Comparison of ENCODE assay signal across 29 cellular contexts in the genomic region with DNA sequence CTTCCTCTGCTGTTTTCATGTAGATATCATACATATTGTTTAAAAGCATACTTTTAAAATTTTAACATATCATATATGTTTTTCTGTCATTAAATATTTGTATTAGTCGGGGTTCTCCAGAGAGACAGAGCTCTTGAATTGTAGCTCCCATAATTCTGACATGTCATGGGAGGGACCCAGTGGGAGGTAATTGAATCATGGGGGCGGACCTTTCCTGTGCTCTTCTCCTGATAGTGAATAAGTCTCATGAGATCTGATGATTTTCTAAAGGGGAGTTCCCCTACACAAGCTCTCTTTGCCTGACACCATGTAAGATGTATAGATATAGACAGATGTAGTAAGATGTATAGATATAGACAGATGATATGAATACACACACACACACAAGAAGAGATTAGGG.
"Had no signal": no experiment of that assay in that cellular context is flagged by ENCODE, and none has a peak within 500 bp of the region (broad histone marks: within the 10 kb centered on the region; RNA-seq: fewer than 3 reads in every experiment).

No MANE protein-coding gene starts in this region.

- H3K27ac Mint-ChIP-seq: activated B cell treated with CpG ODN at 0.5 μM for 24 hours; activated CD8-positive, alpha-beta T cell treated with anti-CD3 and anti-CD28 coated beads for 36 hours; activated naive CD8-positive, alpha-beta T cell; activated T-helper 17 cell treated with anti-CD3 and anti-CD28 coated beads, Interleukin-2, amount 50 U/mL, for 72 hours; brain; effector memory CD8-positive, alpha-beta T cell; T-helper 17 cell; T-helper 2 cell treated with Interferon-gamma antibody and Interleukin-4, amounts not matched to agents 5 μg/mL and 100 μg/mL, for 36 hours had no signal

- H3K27me3 ChIP-seq: ascending aorta, esophagus squamous epithelium, gastroesophageal sphincter had no signal

- H3K9me3 Mint-ChIP-seq: activated B cell treated with CpG ODN at 0.5 μM for 24 hours; activated CD8-positive, alpha-beta T cell treated with anti-CD3 and anti-CD28 coated beads for 36 hours; activated T-cell treated with anti-CD3 and anti-CD28 coated beads, Interleukin-2, amount 50 U/mL, for 4 hours; activated T-helper 17 cell treated with anti-CD3 and anti-CD28 coated beads, Interleukin-2, amount 50 U/mL, for 72 hours; brain; central memory CD8-positive, alpha-beta T cell; effector memory CD8-positive, alpha-beta T cell; T-helper 2 cell treated with Interferon-gamma antibody and Interleukin-4, amounts not matched to agents 5 μg/mL and 100 μg/mL, for 36 hours had no signal

- H3K9me3 ChIP-seq: ascending aorta, esophagus squamous epithelium, gastroesophageal sphincter had no signal

- H3K4me3 ChIP-seq: ascending aorta, esophagus squamous epithelium, gastroesophageal sphincter had no signal

- H3K4me3 Mint-ChIP-seq: activated B cell treated with CpG ODN at 0.5 μM for 24 hours; activated CD8-positive, alpha-beta T cell treated with anti-CD3 and anti-CD28 coated beads for 36 hours; activated naive CD8-positive, alpha-beta T cell; activated T-cell treated with anti-CD3 and anti-CD28 coated beads, Interleukin-2, amount 50 U/mL, for 4 hours; activated T-helper 17 cell treated with anti-CD3 and anti-CD28 coated beads, Interleukin-2, amount 50 U/mL, for 72 hours; brain; central memory CD8-positive, alpha-beta T cell; effector memory CD8-positive, alpha-beta T cell; T-helper 17 cell; T-helper 2 cell treated with Interferon-gamma antibody and Interleukin-4, amounts not matched to agents 5 μg/mL and 100 μg/mL, for 36 hours had no signal

- H3K36me3 Mint-ChIP-seq: activated naive CD8-positive, alpha-beta T cell; brain had no signal

- H3K4me1 Mint-ChIP-seq: activated B cell treated with CpG ODN at 0.5 μM for 24 hours; activated T-helper 17 cell treated with anti-CD3 and anti-CD28 coated beads, Interleukin-2, amount 50 U/mL, for 72 hours; brain; central memory CD8-positive, alpha-beta T cell; T-helper 17 cell had no signal

- DNase-seq: activated B cell treated with CpG ODN at 0.5 μM for 24 hours; activated CD4-positive, alpha-beta T cell treated with anti-CD3 and anti-CD28 coated beads for 48 hours; activated CD4-positive, alpha-beta T cell treated with anti-CD3 and anti-CD28 coated beads, Interleukin-2, amount 50 U/mL, for 1 hour; activated CD4-positive, alpha-beta T cell treated with anti-CD3 and anti-CD28 coated beads, Interleukin-2, amount 50 U/mL, for 48 hours; activated CD8-positive, alpha-beta memory T cell treated with anti-CD3 and anti-CD28 coated beads for 24 hours; activated CD8-positive, alpha-beta T cell treated with anti-CD3 and anti-CD28 coated beads for 36 hours; activated effector memory CD4-positive, alpha-beta T cell treated with Interleukin-2 at 50 U/mL for 16 hours; activated gamma-delta T cell treated with Interleukin-2 at 50 U/mL for 16 hours; activated naive CD4-positive, alpha-beta T cell treated with anti-CD3 and anti-CD28 coated beads, Interleukin-2, amount 50 U/mL, for 16 hours; activated naive CD4-positive, alpha-beta T cell treated with Interleukin-2 at 50 U/mL for 16 hours; activated T-cell treated with anti-CD3 and anti-CD28 coated beads, Interleukin-2, amount 50 U/mL, for 4 hours; cortex of kidney; dermis blood vessel endothelial cell; effector CD4-positive, alpha-beta T cell; effector memory CD8-positive, alpha-beta T cell; esophagus squamous epithelium; foreskin melanocyte; hippocampal formation; T-helper 17 cell; T1000; WERI-Rb-1 had no signal

- ATAC-seq: activated CD4-positive, CD25-positive, alpha-beta regulatory T cell treated with anti-CD3 and anti-CD28 coated beads, Interleukin-2, amount 50 U/mL, for 24 hours; activated CD8-positive, alpha-beta T cell treated with anti-CD3 and anti-CD28 coated beads for 36 hours; activated T-cell treated with anti-CD3 and anti-CD28 coated beads, Interleukin-2, amount 50 U/mL, for 4 hours; activated T-helper 17 cell treated with anti-CD3 and anti-CD28 coated beads, Interleukin-2, amount 50 U/mL, for 72 hours; effector memory CD8-positive, alpha-beta T cell; gastroesophageal sphincter; T-helper 17 cell had no signal

- H3K36me3 ChIP-seq: ascending aorta, esophagus squamous epithelium, gastroesophageal sphincter, WERI-Rb-1 had no signal

- H3K27ac ChIP-seq: ascending aorta, esophagus squamous epithelium, gastroesophageal sphincter, WERI-Rb-1 had no signal
